8 cellular contexts compared by ENCODE assay signal in the genomic region with DNA sequence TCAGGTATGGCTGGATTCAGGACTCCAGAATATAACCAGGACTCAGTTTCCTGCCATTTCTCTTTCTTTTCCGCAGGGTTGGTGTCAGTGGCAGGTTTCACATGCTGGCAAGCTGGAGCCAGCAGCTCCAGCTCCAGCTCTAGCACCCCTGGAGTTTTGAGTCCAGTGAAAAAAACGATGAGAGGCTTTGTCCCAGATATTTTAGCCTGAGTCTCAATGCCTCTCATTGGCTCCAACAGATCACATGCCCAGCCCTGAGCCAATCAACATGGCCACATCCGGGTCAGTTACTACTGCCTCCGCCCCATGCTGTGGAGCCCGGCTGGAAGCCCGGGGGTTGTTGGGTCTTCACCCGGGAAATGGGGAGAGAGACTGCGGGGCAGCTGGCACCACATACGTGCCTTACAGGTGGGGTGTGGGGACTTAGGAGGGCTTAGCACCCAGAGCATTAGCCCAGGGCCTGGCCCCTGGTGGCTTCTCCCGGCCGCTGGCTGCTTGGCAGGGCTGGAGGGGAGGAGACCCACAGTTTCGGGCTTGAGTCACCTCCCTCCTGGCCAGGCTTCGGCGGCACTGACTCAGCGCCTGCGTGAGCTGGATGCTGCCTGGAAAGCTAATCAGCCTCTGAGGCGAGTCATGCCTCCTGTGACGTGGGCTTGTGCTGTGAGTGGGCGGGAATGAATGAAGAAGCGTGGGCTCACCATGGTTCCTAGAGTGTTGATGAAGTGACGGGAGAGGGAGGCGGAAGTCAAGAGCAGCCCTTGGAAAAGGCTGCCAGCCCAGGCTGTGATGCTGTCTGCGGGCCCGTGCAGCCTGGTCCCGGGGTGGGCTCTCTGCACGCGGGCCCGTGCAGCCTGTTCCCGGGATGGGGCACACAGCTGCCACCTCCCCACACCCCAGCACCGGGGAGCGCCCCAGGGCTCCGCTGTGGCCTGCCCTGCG. TPM values are rescaled to one million over a fixed set of nuclear protein-coding genes. Genes with fewer than 3 reads are reported as not detected.
DNase-seq lines count a peak whose midpoint lies in the region; ATAC-seq and TF ChIP-seq lines count a peak whose summit lies in the region.

No MANE protein-coding gene starts in this region.

- H3K9me3 ChIP-seq in SK-N-SH (no peaks in the 10 kb centered on the region), neutrophil (no peaks in the 10 kb centered on the region), stomach smooth muscle (ENCODE audit: control insufficient read depth in 2 of 2, low read length in 2 of 2) (no peaks in the 10 kb centered on the region)

- peaks cover 21 to 23% of the 10 kb centered on the region in 2 experiments; a peak in 2 of 4 replicates for H3K4me1 ChIP-seq in SK-N-SH (ENCODE audit: control insufficient read depth in 1 of 2, insufficient read depth in 2 of 2, low read depth in 1 of 2, low read length in 1 of 2)
- no peaks in the 10 kb centered on the region for H3K4me1 ChIP-seq in neutrophil (ENCODE audit: control insufficient read depth in 1 of 2, insufficient read depth in 1 of 2, low read depth in 1 of 2, low read length in 1 of 2)
- peaks cover 33% of the 10 kb centered on the region for H3K4me1 ChIP-seq in stomach smooth muscle (ENCODE audit: control insufficient read depth, insufficient read depth, low read length)

- H3K36me3 ChIP-seq in SK-N-SH (replicated peaks in 1 of 2; ENCODE audit: control insufficient read depth in 1 of 2, insufficient read depth in 2 of 2, low read length in 1 of 2) (no peaks in the 10 kb centered on the region), neutrophil (no peaks in the 10 kb centered on the region), stomach smooth muscle (ENCODE audit: control insufficient read depth in 2 of 2, insufficient read depth in 2 of 2, low read length in 2 of 2) (no peaks in the 10 kb centered on the region)

- H4K20me1 ChIP-seq in SK-N-SH (ENCODE audit: insufficient read depth), result no peaks in the 10 kb centered on the region

- no peak for TF ChIP-seq CTCF in SK-N-SH (IDR thresholded peaks at IDR 0.05)
- TF ChIP-seq CTCF in neutrophil (IDR thresholded peaks at IDR 0.05), result no peak

- H3K27me3 ChIP-seq in SK-N-SH (ENCODE audit: insufficient read depth), result no peaks in the 10 kb centered on the region
- no peaks in the 10 kb centered on the region for H3K27me3 ChIP-seq in neutrophil
- H3K27me3 ChIP-seq in stomach smooth muscle (ENCODE audit: control insufficient read depth in 1 of 2, insufficient read depth in 2 of 2, low read length in 2 of 2), result no peaks in the 10 kb centered on the region

- peaks cover 9% of the 10 kb centered on the region for H3F3A ChIP-seq in SK-N-SH (replicated peaks; ENCODE audit: insufficient read depth)

- CTCF ChIA-PET in SK-N-SH (lab: Yijun Ruan, JAX), result interaction anchor here (0.6 to 5.3 kb wide), 3 partner anchors 108 to 267 kb away, joined by 3 to 25 read pairs (median 3); no protein-coding TSS in a partner anchor

- peak overlapping the region; percentile 88 for H3K4me2 ChIP-seq in SK-N-SH

- H3K4me3 ChIP-seq in SK-N-SH (ENCODE audit: low read depth in 2 of 2, low read length in 1 of 2), result peak overlapping the region; percentile 58 to 70
- H3K4me3 ChIP-seq in neutrophil (ENCODE audit: low read depth in 1 of 2, low read length in 1 of 2), result peak overlapping the region; percentile 32 to 36
- H3K4me3 ChIP-seq in stomach smooth muscle (ENCODE audit: low read length in 2 of 2), result peak overlapping the region; percentile 50 to 93

- no peaks in the 10 kb centered on the region for H3K79me2 ChIP-seq in SK-N-SH (ENCODE audit: insufficient read depth)

- WGBS in SK-N-SH (ENCODE audit: low lambda C conversion rate), result 4% methylated on average over 11 of the region's 33 CpGs

- H3K27ac ChIP-seq in SK-N-SH (ENCODE audit: low read depth in 2 of 2, low read length in 1 of 2) (peak overlapping the region; percentile 92 to 98), neutrophil (peak overlapping the region; percentile 49), stomach smooth muscle (ENCODE audit: low read length) (peak overlapping the region; percentile 98)

- H2AFZ ChIP-seq in SK-N-SH (ENCODE audit: low read depth), result peak overlapping the region; percentile 87

- H3K9ac ChIP-seq in SK-N-SH, result peak overlapping the region; percentile 96
- H3K9ac ChIP-seq in stomach smooth muscle (ENCODE audit: low read length in 2 of 2), result peak overlapping the region; percentile 59 to 99

- no peak for TF ChIP-seq EP300 in SK-N-SH (IDR thresholded peaks at IDR 0.05; ENCODE audit: borderline replicate concordance in 1 of 2, low read depth in 1 of 2, low read length in 1 of 2)

- no peaks in the 10 kb centered on the region for H3K9me2 ChIP-seq in SK-N-SH

- DNase-seq in A172 (ENCODE audit: low spot score) (peak; percentile 93), NCI-H1092 treated with DMSO at 0.1 percent for 48 hours (lab: John Stamatoyannopoulos, UW) (peak; percentile 94), SK-N-SH (peak; percentile 84), foreskin melanocyte (peak; percentile 99)
- DNase-seq in activated naive CD4-positive, alpha-beta T cell treated with anti-CD3 and anti-CD28 coated beads, Interleukin-2, amount 50 U/mL, for 16 hours, result peak; percentile 80

- ATAC-seq in GM19351 (IDR thresholded peaks at IDR 0.05; ENCODE audit: unreplicated experiment), result peak; percentile 77

- TF ChIP-seq RAD21 in SK-N-SH (IDR thresholded peaks at IDR 0.05; ENCODE audit: low read length), result no peak

- POLR2A ChIA-PET in SK-N-SH (lab: Yijun Ruan, JAX), result interaction anchor here (0.8 to 1.1 kb wide), 2 partner anchors 30 to 205 kb away, joined by 3 read pairs; a partner anchor contains a TSS

TF ChIP-seq in SK-N-SH, 30 proteins besides CTCF, POLR2A, EP300 and RAD21:
- TF ChIP-seq FOSL2 (IDR thresholded peaks at IDR 0.05; ENCODE audit: borderline replicate concordance, low read depth) (peak; percentile 46; the same call in 1 of the 2 replicates), TCF12 (IDR thresholded peaks at IDR 0.05) (no peak), POLR2AphosphoS5 (IDR thresholded peaks at IDR 0.05; ENCODE audit: low read depth, low read length) (peak; percentile 79), NRF1 (IDR thresholded peaks at IDR 0.05; ENCODE audit: low read depth, low read length) (peak; percentile 62), GATA2 (CRISPR knock-in tag; IDR thresholded peaks at IDR 0.05) (no peak), RXRA (IDR thresholded peaks at IDR 0.05; ENCODE audit: borderline replicate concordance, low read depth) (no peak), TAF1 (IDR thresholded peaks at IDR 0.05; ENCODE audit: borderline replicate concordance, low read depth, low read length) (peak; percentile 31; the same call in 1 of the 2 replicates), ELF1 (IDR thresholded peaks at IDR 0.05) (no peak), RCOR1 (IDR thresholded peaks at IDR 0.05; ENCODE audit: low read length) (no peak; the same call in 1 of the 2 replicates), SIN3A (IDR thresholded peaks at IDR 0.05; ENCODE audit: borderline replicate concordance, low read depth, low read length) (0 out of 2 replicates have a peak, but pooled peaks have one; percentile 3), MXI1 (IDR thresholded peaks at IDR 0.05; ENCODE audit: low read depth, low read length) (peak; percentile 74), YY1 (IDR thresholded peaks at IDR 0.05; ENCODE audit: low read depth) (0 out of 2 replicates have a peak, but pooled peaks have one; percentile 28)
- TF ChIP-seq, protein P1, sequence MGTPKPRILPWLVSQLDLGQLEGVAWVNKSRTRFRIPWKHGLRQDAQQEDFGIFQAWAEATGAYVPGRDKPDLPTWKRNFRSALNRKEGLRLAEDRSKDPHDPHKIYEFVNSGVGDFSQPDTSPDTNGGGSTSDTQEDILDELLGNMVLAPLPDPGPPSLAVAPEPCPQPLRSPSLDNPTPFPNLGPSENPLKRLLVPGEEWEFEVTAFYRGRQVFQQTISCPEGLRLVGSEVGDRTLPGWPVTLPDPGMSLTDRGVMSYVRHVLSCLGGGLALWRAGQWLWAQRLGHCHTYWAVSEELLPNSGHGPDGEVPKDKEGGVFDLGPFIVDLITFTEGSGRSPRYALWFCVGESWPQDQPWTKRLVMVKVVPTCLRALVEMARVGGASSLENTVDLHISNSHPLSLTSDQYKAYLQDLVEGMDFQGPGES (IDR thresholded peaks at IDR 0.05; ENCODE audit: low read depth, low read length), result peak; percentile 42
- TF ChIP-seq, protein P2, sequence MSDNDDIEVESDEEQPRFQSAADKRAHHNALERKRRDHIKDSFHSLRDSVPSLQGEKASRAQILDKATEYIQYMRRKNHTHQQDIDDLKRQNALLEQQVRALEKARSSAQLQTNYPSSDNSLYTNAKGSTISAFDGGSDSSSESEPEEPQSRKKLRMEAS (IDR thresholded peaks at IDR 0.05; ENCODE audit: low read depth), result peak; percentile 90
- TF ChIP-seq, protein P3, sequence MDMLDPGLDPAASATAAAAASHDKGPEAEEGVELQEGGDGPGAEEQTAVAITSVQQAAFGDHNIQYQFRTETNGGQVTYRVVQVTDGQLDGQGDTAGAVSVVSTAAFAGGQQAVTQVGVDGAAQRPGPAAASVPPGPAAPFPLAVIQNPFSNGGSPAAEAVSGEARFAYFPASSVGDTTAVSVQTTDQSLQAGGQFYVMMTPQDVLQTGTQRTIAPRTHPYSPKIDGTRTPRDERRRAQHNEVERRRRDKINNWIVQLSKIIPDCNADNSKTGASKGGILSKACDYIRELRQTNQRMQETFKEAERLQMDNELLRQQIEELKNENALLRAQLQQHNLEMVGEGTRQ (IDR thresholded peaks at IDR 0.05; ENCODE audit: borderline replicate concordance, low read depth, low read length), result peak; percentile 79
- TF ChIP-seq, protein P4, sequence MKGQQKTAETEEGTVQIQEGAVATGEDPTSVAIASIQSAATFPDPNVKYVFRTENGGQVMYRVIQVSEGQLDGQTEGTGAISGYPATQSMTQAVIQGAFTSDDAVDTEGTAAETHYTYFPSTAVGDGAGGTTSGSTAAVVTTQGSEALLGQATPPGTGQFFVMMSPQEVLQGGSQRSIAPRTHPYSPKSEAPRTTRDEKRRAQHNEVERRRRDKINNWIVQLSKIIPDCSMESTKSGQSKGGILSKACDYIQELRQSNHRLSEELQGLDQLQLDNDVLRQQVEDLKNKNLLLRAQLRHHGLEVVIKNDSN (IDR thresholded peaks at IDR 0.05; ENCODE audit: borderline replicate concordance, low read depth), result peak; percentile 94
TF ChIP-seq in SK-N-SH: peak in this region for 11.

RNA-seq across cellular contexts. Expression of a gene that starts 15.3 kb away (rescaled TPM):
- 47.7 and 56.5 TPM in 2 replicates for total RNA-seq in A172 (2014; rRNA removed; shearing (Covaris generic))
- polyA plus RNA-seq in SK-N-SH (2012; rRNA removed), result 2.9 and 5.8 TPM in 2 replicates
- polyA plus RNA-seq in SK-N-SH (2012; cell fraction: cytosol; rRNA removed), result 4.5 and 4.6 TPM in 2 replicates
- 14.4 and 18.9 TPM in 2 replicates for polyA plus RNA-seq in SK-N-SH (2012; cell fraction: nucleus; rRNA removed)

RNA-seq across cellular contexts. Expression of a gene that starts 27.5 kb away (rescaled TPM):
- total RNA-seq in A172 (2014; rRNA removed; shearing (Covaris generic)), result not detected in 2 replicates
- 0.33 and 0.55 TPM in 2 replicates for polyA plus RNA-seq in SK-N-SH (2012; rRNA removed)
- 0.09 and 0.28 TPM in 2 replicates for polyA plus RNA-seq in SK-N-SH (2012; cell fraction: cytosol; rRNA removed)
- polyA plus RNA-seq in SK-N-SH (2012; cell fraction: nucleus; rRNA removed), result 0.40 and 0.71 TPM in 2 replicates

Comparison
In these comparisons a context has a peak if more than half of its experiments do, and no peak if none do; other contexts are left out.
1. Peak in every context shown above with its lines: DNase-seq, ATAC-seq, H3K4me3 ChIP-seq and H3K27ac ChIP-seq.